8 cellular contexts compared by ENCODE assay signal in the genomic region with DNA sequence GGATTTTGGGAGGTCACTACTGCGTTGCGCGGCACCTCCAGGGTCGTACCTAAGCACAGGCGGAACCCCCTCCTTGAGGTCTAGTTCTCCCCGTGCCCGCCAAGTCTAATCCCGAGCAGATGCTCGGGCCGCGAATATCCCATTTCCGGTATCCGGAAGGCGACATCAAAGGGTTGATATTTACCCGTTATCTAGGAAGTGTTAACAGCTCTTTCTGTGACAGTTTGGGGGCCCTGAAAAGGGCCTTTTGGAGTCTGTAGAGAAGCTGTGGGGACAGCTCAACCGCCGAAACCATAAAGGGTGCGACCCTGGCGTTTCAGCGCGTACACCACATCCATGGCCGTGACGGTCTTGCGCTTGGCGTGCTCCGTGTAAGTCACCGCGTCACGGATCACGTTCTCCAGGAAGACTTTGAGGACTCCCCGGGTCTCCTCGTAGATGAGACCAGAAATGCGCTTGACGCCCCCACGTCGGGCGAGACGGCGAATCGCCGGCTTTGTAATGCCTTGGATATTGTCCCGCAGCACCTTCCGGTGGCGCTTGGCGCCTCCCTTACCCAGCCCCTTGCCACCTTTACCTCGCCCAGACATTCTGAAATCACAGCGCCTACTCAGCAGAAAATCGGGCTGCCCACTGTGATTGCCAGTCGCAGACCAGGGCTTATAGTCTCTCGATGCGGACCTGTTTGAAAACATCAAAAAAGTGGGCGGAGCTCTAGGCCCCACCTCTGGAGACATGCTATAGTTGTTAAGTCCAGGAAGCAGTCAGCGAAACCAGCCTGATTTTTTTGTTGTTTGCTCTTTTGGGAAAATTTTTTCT. TPM values are rescaled to one million over a fixed set of nuclear protein-coding genes. Genes with fewer than 3 reads are reported as not detected.
DNase-seq lines count a peak whose midpoint lies in the region; ATAC-seq and TF ChIP-seq lines count a peak whose summit lies in the region.

No MANE protein-coding gene starts in this region.

- no peak for TF ChIP-seq RAD21 in SK-N-SH (IDR thresholded peaks at IDR 0.05; ENCODE audit: low read length)

- peak overlapping the region; percentile 91 for H3K4me2 ChIP-seq in SK-N-SH

- H3K4me3 Mint-ChIP-seq in activated naive CD8-positive, alpha-beta T cell, result peak overlapping the region; percentile 96
- peak overlapping the region; percentile 97 for H3K4me3 Mint-ChIP-seq in osteocyte (ENCODE audit: unreplicated experiment)

- peaks cover 5% of the 10 kb centered on the region for H3K9me3 Mint-ChIP-seq in activated naive CD8-positive, alpha-beta T cell (ENCODE audit: low read depth)
- peaks cover 4% of the 10 kb centered on the region for H3K9me3 Mint-ChIP-seq in osteocyte (ENCODE audit: unreplicated experiment)

- H3K36me3 ChIP-seq in SK-N-SH (replicated peaks in 1 of 2; ENCODE audit: control insufficient read depth in 1 of 2, insufficient read depth in 2 of 2, low read length in 1 of 2) (peaks cover 5 to 25% of the 10 kb centered on the region in 2 experiments), thymus (ENCODE audit: control insufficient read depth, insufficient read depth) (no peaks in the 10 kb centered on the region)

- POLR2A ChIA-PET in SK-N-SH (lab: Yijun Ruan, JAX), result interaction anchor here (2.9 kb wide), 1 partner anchor 33 kb away, joined by 30 read pairs; the partner anchor contains the start of genes C12orf60 and WBP11

- no peaks in the 10 kb centered on the region for H3K9me2 ChIP-seq in SK-N-SH

- peak overlapping the region; percentile 77; the same call in 1 of the 2 replicates for H2AFZ ChIP-seq in SK-N-SH (ENCODE audit: low read depth)

- peak; percentile 73 for ATAC-seq in Right ventricle myocardium inferior

- peak overlapping the region; percentile 98 for H3K27ac Mint-ChIP-seq in activated naive CD8-positive, alpha-beta T cell
- peak overlapping the region; percentile 99 for H3K27ac Mint-ChIP-seq in osteocyte (ENCODE audit: unreplicated experiment)

- H3F3A ChIP-seq in SK-N-SH (replicated peaks; ENCODE audit: insufficient read depth), result peaks cover 25% of the 10 kb centered on the region

- CTCF ChIA-PET in SK-N-SH (lab: Yijun Ruan, JAX), result interaction anchor here (0.6 to 2.6 kb wide), 26 partner anchors 8 to 745 kb away, joined by 3 to 18 read pairs (median 4); partner anchors contain the start of genes C12orf60 and WBP11

- H3K27me3 ChIP-seq in SK-N-SH (ENCODE audit: insufficient read depth) (no peaks in the 10 kb centered on the region), thymus (ENCODE audit: control insufficient read depth, insufficient read depth) (no peaks in the 10 kb centered on the region)

- peak overlapping the region; percentile 92 for H3K9ac ChIP-seq in SK-N-SH

- no peak for TF ChIP-seq CTCF in HFF-Myc (IDR thresholded peaks at IDR 0.05; ENCODE audit: low read depth, low read length, missing control alignments)
- no peak for TF ChIP-seq CTCF in SK-N-SH (IDR thresholded peaks at IDR 0.05)
- TF ChIP-seq CTCF in osteocyte (IDR thresholded peaks at IDR 0.05), result no peak

- H3K27ac ChIP-seq in SK-N-SH (ENCODE audit: low read depth in 2 of 2, low read length in 1 of 2) (peak overlapping the region; percentile 81 to 96), thymus (ENCODE audit: low read depth) (peak overlapping the region; percentile 97)

- H3K27me3 Mint-ChIP-seq in activated naive CD8-positive, alpha-beta T cell, result no peaks in the 10 kb centered on the region
- no peaks in the 10 kb centered on the region for H3K27me3 Mint-ChIP-seq in osteocyte (ENCODE audit: unreplicated experiment)

- peak; percentile 50 to 74; a peak in 2 of 4 replicates for TF ChIP-seq EP300 in SK-N-SH (IDR thresholded peaks at IDR 0.05; ENCODE audit: borderline replicate concordance in 1 of 2, low read depth in 1 of 2, low read length in 1 of 2)

- WGBS in SK-N-SH (ENCODE audit: low lambda C conversion rate), result 0% methylated on average over 36 of the region's 53 CpGs
- WGBS in thymus, result under 1% methylated on average over 53 of the region's 53 CpGs

- H3K79me2 ChIP-seq in SK-N-SH (ENCODE audit: insufficient read depth), result peaks cover 63% of the 10 kb centered on the region

- peaks cover 61% of the 10 kb centered on the region for H3K4me1 Mint-ChIP-seq in activated naive CD8-positive, alpha-beta T cell (ENCODE audit: low read depth)
- peaks cover 48% of the 10 kb centered on the region for H3K4me1 Mint-ChIP-seq in osteocyte (ENCODE audit: unreplicated experiment)

- DNase-seq in GDM1 (lab: John Stamatoyannopoulos, UW), result peak; percentile 23
- peak; percentile 94 for DNase-seq in HFF-Myc (ENCODE audit: extremely low read depth, low read depth)
- DNase-seq in NAMALWA (ENCODE audit: low spot score), result peak; percentile 96
- peak; percentile 82 for DNase-seq in SK-N-SH
- peak; percentile 89 for DNase-seq in Right ventricle myocardium inferior (ENCODE audit: missing footprints)
- DNase-seq in osteocyte (ENCODE audit: extremely low spot score, unreplicated experiment), result peak; percentile 94

- peaks cover 23% of the 10 kb centered on the region; the same call in 1 of the 2 replicates for H4K20me1 ChIP-seq in SK-N-SH (ENCODE audit: insufficient read depth)

- peak overlapping the region; percentile 65 for H3K4me3 ChIP-seq in HFF-Myc (replicated peaks; ENCODE audit: low read depth, low read length)
- H3K4me3 ChIP-seq in SK-N-SH (ENCODE audit: low read depth in 2 of 2, low read length in 1 of 2), result peak overlapping the region; percentile 73 to 93
- peak overlapping the region; percentile 71 for H3K4me3 ChIP-seq in thymus (ENCODE audit: low read length)

- intact Hi-C loops in Right ventricle myocardium inferior (cut with DNase I), result loop anchor here (5.0 kb wide), 1 partner anchor 513 kb away; no protein-coding TSS in a partner anchor

- H3K9me3 ChIP-seq in SK-N-SH, result no peaks in the 10 kb centered on the region
- H3K9me3 ChIP-seq in thymus (ENCODE audit: control insufficient read depth), result no peaks in the 10 kb centered on the region

- H3K36me3 Mint-ChIP-seq in activated naive CD8-positive, alpha-beta T cell, result peaks cover 22% of the 10 kb centered on the region
- H3K36me3 Mint-ChIP-seq in osteocyte (ENCODE audit: unreplicated experiment), result peaks cover 14% of the 10 kb centered on the region

- peaks cover 11 to 12% of the 10 kb centered on the region in 2 experiments; a peak in 3 of 4 replicates for H3K4me1 ChIP-seq in SK-N-SH (ENCODE audit: control insufficient read depth in 1 of 2, insufficient read depth in 2 of 2, low read depth in 1 of 2, low read length in 1 of 2)
- H3K4me1 ChIP-seq in thymus (ENCODE audit: control insufficient read depth, insufficient read depth, low read length), result peaks cover 9% of the 10 kb centered on the region

TF ChIP-seq in SK-N-SH, 30 proteins besides CTCF, POLR2A, EP300 and RAD21 (continues in another document):
- TF ChIP-seq SMC3 (IDR thresholded peaks at IDR 0.05; ENCODE audit: low read depth, low read length) (no peak), TCF12 (IDR thresholded peaks at IDR 0.05) (peak; percentile 71; the same call in 1 of the 2 replicates), POLR2AphosphoS5 (IDR thresholded peaks at IDR 0.05; ENCODE audit: low read depth, low read length) (peak; percentile 100), FOXM1 (IDR thresholded peaks at IDR 0.05; ENCODE audit: low read depth) (0 out of 2 replicates have a peak, but pooled peaks have one; percentile 49), SIN3A (IDR thresholded peaks at IDR 0.05; ENCODE audit: borderline replicate concordance, low read depth, low read length) (peak; percentile 98), GATA2 (CRISPR knock-in tag; IDR thresholded peaks at IDR 0.05) (no peak), RXRA (IDR thresholded peaks at IDR 0.05; ENCODE audit: borderline replicate concordance, low read depth) (0 out of 2 replicates have a peak, but pooled peaks have one; percentile 54)
- TF ChIP-seq, protein P1, sequence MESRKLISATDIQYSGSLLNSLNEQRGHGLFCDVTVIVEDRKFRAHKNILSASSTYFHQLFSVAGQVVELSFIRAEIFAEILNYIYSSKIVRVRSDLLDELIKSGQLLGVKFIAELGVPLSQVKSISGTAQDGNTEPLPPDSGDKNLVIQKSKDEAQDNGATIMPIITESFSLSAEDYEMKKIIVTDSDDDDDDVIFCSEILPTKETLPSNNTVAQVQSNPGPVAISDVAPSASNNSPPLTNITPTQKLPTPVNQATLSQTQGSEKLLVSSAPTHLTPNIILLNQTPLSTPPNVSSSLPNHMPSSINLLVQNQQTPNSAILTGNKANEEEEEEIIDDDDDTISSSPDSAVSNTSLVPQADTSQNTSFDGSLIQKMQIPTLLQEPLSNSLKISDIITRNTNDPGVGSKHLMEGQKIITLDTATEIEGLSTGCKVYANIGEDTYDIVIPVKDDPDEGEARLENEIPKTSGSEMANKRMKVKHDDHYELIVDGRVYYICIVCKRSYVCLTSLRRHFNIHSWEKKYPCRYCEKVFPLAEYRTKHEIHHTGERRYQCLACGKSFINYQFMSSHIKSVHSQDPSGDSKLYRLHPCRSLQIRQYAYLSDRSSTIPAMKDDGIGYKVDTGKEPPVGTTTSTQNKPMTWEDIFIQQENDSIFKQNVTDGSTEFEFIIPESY (IDR thresholded peaks at IDR 0.05; ENCODE audit: borderline replicate concordance, low read depth), result peak; percentile 91
- TF ChIP-seq, protein P2, sequence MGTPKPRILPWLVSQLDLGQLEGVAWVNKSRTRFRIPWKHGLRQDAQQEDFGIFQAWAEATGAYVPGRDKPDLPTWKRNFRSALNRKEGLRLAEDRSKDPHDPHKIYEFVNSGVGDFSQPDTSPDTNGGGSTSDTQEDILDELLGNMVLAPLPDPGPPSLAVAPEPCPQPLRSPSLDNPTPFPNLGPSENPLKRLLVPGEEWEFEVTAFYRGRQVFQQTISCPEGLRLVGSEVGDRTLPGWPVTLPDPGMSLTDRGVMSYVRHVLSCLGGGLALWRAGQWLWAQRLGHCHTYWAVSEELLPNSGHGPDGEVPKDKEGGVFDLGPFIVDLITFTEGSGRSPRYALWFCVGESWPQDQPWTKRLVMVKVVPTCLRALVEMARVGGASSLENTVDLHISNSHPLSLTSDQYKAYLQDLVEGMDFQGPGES (IDR thresholded peaks at IDR 0.05; ENCODE audit: low read depth, low read length), result peak; percentile 34; the same call in 1 of the 2 replicates

RNA-seq across cellular contexts. Expression of gene WBP11, which starts 32.6 kb away (rescaled TPM):
- polyA plus RNA-seq in SK-N-SH (2012; rRNA removed) (14.7 and 18.7 TPM in 2 replicates), thymus (24.5 TPM)
- polyA plus RNA-seq in SK-N-SH (2012; cell fraction: cytosol; rRNA removed), result 19.0 and 19.9 TPM in 2 replicates
- polyA plus RNA-seq in SK-N-SH (2012; cell fraction: nucleus; rRNA removed), result 8.6 and 18.0 TPM in 2 replicates
- total RNA-seq in Right ventricle myocardium inferior (48.0 TPM), osteocyte (62.4 and 64.3 TPM in 2 replicates)

RNA-seq across cellular contexts. Expression of gene C12orf60, which starts 32.8 kb away (rescaled TPM):
- polyA plus RNA-seq in SK-N-SH (2012; rRNA removed) (0.87 and 1.0 TPM in 2 replicates), thymus (2.2 TPM)
- polyA plus RNA-seq in SK-N-SH (2012; cell fraction: cytosol; rRNA removed), result 1.1 and 1.5 TPM in 2 replicates
- polyA plus RNA-seq in SK-N-SH (2012; cell fraction: nucleus; rRNA removed), result 1.7 and 1.9 TPM in 2 replicates
- total RNA-seq in Right ventricle myocardium inferior (2.0 TPM), osteocyte (0.84 and 1.2 TPM in 2 replicates)

RNA-seq across cellular contexts. Expression of gene SMCO3, which starts 43.3 kb away (rescaled TPM):
- polyA plus RNA-seq in SK-N-SH (2012; rRNA removed) (0.03 and 0.18 TPM in 2 replicates), thymus (0.09 TPM)
- 0.14 and 0.18 TPM in 2 replicates for polyA plus RNA-seq in SK-N-SH (2012; cell fraction: cytosol; rRNA removed)
- 0.08 and 0.14 TPM in 2 replicates for polyA plus RNA-seq in SK-N-SH (2012; cell fraction: nucleus; rRNA removed)
- total RNA-seq in Right ventricle myocardium inferior (0.30 TPM), osteocyte (not detected in 2 replicates)

Comparison
In these comparisons a context has a peak if more than half of its experiments do, and no peak if none do; other contexts are left out.
1. Peak in every context shown above with its lines: DNase-seq, ATAC-seq, H3K4me3 ChIP-seq and H3K27ac ChIP-seq.
2. DNase-seq: peak in every context shown above with its lines; median percentile 96 in NAMALWA; 94 in HFF-Myc; 94 in osteocyte; 89 in Right ventricle myocardium inferior; 82 in SK-N-SH; 23 in GDM1.